8 cellular contexts compared by ENCODE assay signal in genomic region chr17:7561589-7562207, GRCh38. TPM values are rescaled to one million over a fixed set of nuclear protein-coding genes. Genes with fewer than 3 reads are reported as not detected.
DNase-seq lines count a peak whose midpoint lies in the region; ATAC-seq and TF ChIP-seq lines count a peak whose summit lies in the region.

TSS of gene SENP3 (plus strand) at chr17:7561919. CDS start at chr17:7563077, 1,158 bp downstream.

- intact Hi-C loops in naive thymus-derived CD4-positive, alpha-beta T cell (cut with micrococcal nuclease), result loop anchor here (1.0 kb wide), 22 partner anchors 9 to 309 kb away; partner anchors contain the start of genes ELP5 (in 2 of the 2), POLR2A (in 2 of the 2), EIF5A (in 1 of the 2) and FXR2 (in 1 of the 2)

- H3K27me3 Mint-ChIP-seq in activated T-helper 17 cell treated with anti-CD3 and anti-CD28 coated beads, Interleukin-2, amount 50 U/mL, for 72 hours, result no peaks in the 10 kb centered on the region
- peaks cover 0 to 2% (median 0%) of the 10 kb centered on the region in 5 donors for H3K27me3 Mint-ChIP-seq in naive thymus-derived CD4-positive, alpha-beta T cell

- peak within 1 kb of the TSS; percentile 78; the same call in 1 of the 2 replicates for H3K27ac ChIP-seq in HUES6 (ENCODE audit: low read depth, low read length)
- peak within 1 kb of the TSS; percentile 80 for H3K27ac ChIP-seq in fibroblast of lung (ENCODE audit: insufficient read depth, low read length)
- peak within 1 kb of the TSS; percentile 92 for H3K27ac ChIP-seq in naive thymus-derived CD4-positive, alpha-beta T cell (ENCODE audit: low read depth, low read length)

- CTCF ChIA-PET in naive thymus-derived CD4-positive, alpha-beta T cell (lab: Charles Lee), result interaction anchor here (0.5 to 6.1 kb wide), 26 partner anchors 8 to 279 kb away, joined by 3 to 86 read pairs (median 6); partner anchors contain the start of genes MPDU1, SOX15, TNFSF12 and TP53

- peaks cover 56% of the 10 kb centered on the region for H3K36me3 Mint-ChIP-seq in activated T-helper 17 cell treated with anti-CD3 and anti-CD28 coated beads, Interleukin-2, amount 50 U/mL, for 72 hours (ENCODE audit: low read depth)
- H3K36me3 Mint-ChIP-seq in naive thymus-derived CD4-positive, alpha-beta T cell, result peaks cover 0 to 19% (median 4%) of the 10 kb centered on the region in 5 donors
- peaks cover 73% of the 10 kb centered on the region for H3K36me3 Mint-ChIP-seq in stimulated activated effector memory CD8-positive, alpha-beta T cell treated with anti-CD3 and anti-CD28 coated beads, Interleukin-12 subunit alpha, Interleukin-12 subunit beta, amount 100 ng/mL, for 72 hours

- H3K4me2 ChIP-seq in fibroblast of lung (ENCODE audit: extremely low read depth, insufficient read depth, low read length), result peak within 1 kb of the TSS; percentile 96

- H2AFZ ChIP-seq in fibroblast of lung (ENCODE audit: low read length), result peak within 1 kb of the TSS; percentile 68

- H3K9me3 Mint-ChIP-seq in activated T-helper 17 cell treated with anti-CD3 and anti-CD28 coated beads, Interleukin-2, amount 50 U/mL, for 72 hours, result no peaks in the 10 kb centered on the region
- no peaks in the 10 kb centered on the region for H3K9me3 Mint-ChIP-seq in naive thymus-derived CD4-positive, alpha-beta T cell
- no peaks in the 10 kb centered on the region for H3K9me3 Mint-ChIP-seq in stimulated activated effector memory CD8-positive, alpha-beta T cell treated with anti-CD3 and anti-CD28 coated beads, Interleukin-12 subunit alpha, Interleukin-12 subunit beta, amount 100 ng/mL, for 72 hours

- H3K36me3 ChIP-seq in HUES6 (ENCODE audit: control insufficient read depth, insufficient read depth, low read length) (peaks cover 30% of the 10 kb centered on the region), fibroblast of lung (ENCODE audit: control insufficient read depth, insufficient read depth, low read length) (peaks cover 19% of the 10 kb centered on the region)
- peaks cover 6 to 37% (median 9%) of the 10 kb centered on the region in 3 experiments for H3K36me3 ChIP-seq in naive thymus-derived CD4-positive, alpha-beta T cell (ENCODE audit: control insufficient read depth in 2 of 3, insufficient read depth in 3 of 3, low read length in 3 of 3)

- H3K4me3 ChIP-seq in HUES6 (ENCODE audit: low read depth, low read length), result peak within 1 kb of the TSS; percentile 88
- peak within 1 kb of the TSS; percentile 82 to 87 (median 86) for H3K4me3 ChIP-seq in fibroblast of lung (replicated peaks in 1 of 4; ENCODE audit: control extremely low read depth in 1 of 4, insufficient read depth in 1 of 4, low read depth in 3 of 4, low read length in 4 of 4)
- H3K4me3 ChIP-seq in naive thymus-derived CD4-positive, alpha-beta T cell (ENCODE audit: low read length), result peak within 1 kb of the TSS; percentile 96

- POLR2A ChIA-PET in naive thymus-derived CD4-positive, alpha-beta T cell (lab: Charles Lee), result interaction anchor here (0.6 to 3.9 kb wide), 21 partner anchors 9 to 209 kb away, joined by 3 to 45 read pairs (median 8); partner anchors contain the start of genes FXR2, MPDU1, POLR2A and TMEM102

- H3K4me1 ChIP-seq in HUES6 (ENCODE audit: control insufficient read depth, insufficient read depth, low read length) (peaks cover 39% of the 10 kb centered on the region), fibroblast of lung (ENCODE audit: control insufficient read depth, extremely low read depth, insufficient read depth, low read length) (peaks cover 21% of the 10 kb centered on the region)
- H3K4me1 ChIP-seq in naive thymus-derived CD4-positive, alpha-beta T cell (ENCODE audit: control insufficient read depth in 2 of 2, insufficient read depth in 2 of 2, low read length in 2 of 2), result peaks cover 17 to 54% of the 10 kb centered on the region in 2 donors

- peak within 1 kb of the TSS; percentile 93 for H3K27ac Mint-ChIP-seq in activated T-helper 17 cell treated with anti-CD3 and anti-CD28 coated beads, Interleukin-2, amount 50 U/mL, for 72 hours
- H3K27ac Mint-ChIP-seq in naive thymus-derived CD4-positive, alpha-beta T cell, result peak within 1 kb of the TSS; percentile 90 to 100 (median 96)
- H3K27ac Mint-ChIP-seq in stimulated activated effector memory CD8-positive, alpha-beta T cell treated with anti-CD3 and anti-CD28 coated beads, Interleukin-12 subunit alpha, Interleukin-12 subunit beta, amount 100 ng/mL, for 72 hours, result peak within 1 kb of the TSS; percentile 94

- peaks cover 35% of the 10 kb centered on the region for H3K79me2 ChIP-seq in fibroblast of lung (ENCODE audit: control insufficient read depth, insufficient read depth, low read length)

- H3K27me3 ChIP-seq in HUES6 (ENCODE audit: control insufficient read depth, insufficient read depth, low read length) (no peaks in the 10 kb centered on the region), fibroblast of lung (ENCODE audit: control insufficient read depth, insufficient read depth, low read length) (no peaks in the 10 kb centered on the region)
- no peaks in the 10 kb centered on the region for H3K27me3 ChIP-seq in naive thymus-derived CD4-positive, alpha-beta T cell (ENCODE audit: control insufficient read depth in 2 of 2, insufficient read depth in 2 of 2, low read length in 2 of 2)

- TF ChIP-seq CTCF in fibroblast of lung (conservative IDR thresholded peaks at IDR 0.05 in 1 of 2, IDR thresholded peaks at IDR 0.05 in 1 of 2; ENCODE audit: low read depth in 1 of 2, low read length in 2 of 2), result no peak

- H3K9me3 ChIP-seq in HUES6 (ENCODE audit: control insufficient read depth, insufficient read depth, low read depth, low read length) (no peaks in the 10 kb centered on the region), fibroblast of lung (ENCODE audit: control insufficient read depth, insufficient read depth, low read depth, low read length) (no peaks in the 10 kb centered on the region)
- H3K9me3 ChIP-seq in naive thymus-derived CD4-positive, alpha-beta T cell (ENCODE audit: control insufficient read depth in 2 of 3, low read length in 3 of 3), result no peaks in the 10 kb centered on the region

- peaks cover 20% of the 10 kb centered on the region for H3K4me1 Mint-ChIP-seq in activated T-helper 17 cell treated with anti-CD3 and anti-CD28 coated beads, Interleukin-2, amount 50 U/mL, for 72 hours
- peaks cover 28 to 50% (median 45%) of the 10 kb centered on the region in 7 donors for H3K4me1 Mint-ChIP-seq in naive thymus-derived CD4-positive, alpha-beta T cell
- peaks cover 46% of the 10 kb centered on the region for H3K4me1 Mint-ChIP-seq in stimulated activated effector memory CD8-positive, alpha-beta T cell treated with anti-CD3 and anti-CD28 coated beads, Interleukin-12 subunit alpha, Interleukin-12 subunit beta, amount 100 ng/mL, for 72 hours

- peak; percentile 49 for ATAC-seq in GM21367 (IDR thresholded peaks at IDR 0.05; ENCODE audit: unreplicated experiment)
- ATAC-seq in activated T-helper 17 cell treated with anti-CD3 and anti-CD28 coated beads, Interleukin-2, amount 50 U/mL, for 72 hours (replicated peaks), result peak; percentile 90
- peak; percentile 90 for ATAC-seq in naive thymus-derived CD4-positive, alpha-beta T cell
- ATAC-seq in stimulated activated effector memory CD8-positive, alpha-beta T cell treated with anti-CD3 and anti-CD28 coated beads, Interleukin-12 subunit alpha, Interleukin-12 subunit beta, amount 100 ng/mL, for 72 hours, result peak; percentile 91

- H4K20me1 ChIP-seq in fibroblast of lung (ENCODE audit: control insufficient read depth, extremely low read depth, insufficient read depth, low read length), result no peaks in the 10 kb centered on the region

- H3K9ac ChIP-seq in HUES6 (ENCODE audit: low read length) (peak within 1 kb of the TSS; percentile 89), fibroblast of lung (ENCODE audit: insufficient read depth, low read length) (peak within 1 kb of the TSS; percentile 86)

- DNase-seq in COR-L47 (lab: John Stamatoyannopoulos, UW), result peak; percentile 69
- peak; percentile 91 for DNase-seq in RPMI8226
- DNase-seq in fibroblast of lung (ENCODE audit: low read depth in 2 of 2), result peak; percentile 85 to 91
- peak; percentile 86 to 97 (median 90) for DNase-seq in naive thymus-derived CD4-positive, alpha-beta T cell
- DNase-seq in stimulated activated effector memory CD8-positive, alpha-beta T cell treated with anti-CD3 and anti-CD28 coated beads, Interleukin-12 subunit alpha, Interleukin-12 subunit beta, amount 100 ng/mL, for 72 hours (ENCODE audit: low spot score in 2 of 2), result peak; percentile 92 to 95

- peak within 1 kb of the TSS; percentile 91 for H3K4me3 Mint-ChIP-seq in activated T-helper 17 cell treated with anti-CD3 and anti-CD28 coated beads, Interleukin-2, amount 50 U/mL, for 72 hours
- peak within 1 kb of the TSS; percentile 87 to 98 (median 94) for H3K4me3 Mint-ChIP-seq in naive thymus-derived CD4-positive, alpha-beta T cell
- peak within 1 kb of the TSS; percentile 90 for H3K4me3 Mint-ChIP-seq in stimulated activated effector memory CD8-positive, alpha-beta T cell treated with anti-CD3 and anti-CD28 coated beads, Interleukin-12 subunit alpha, Interleukin-12 subunit beta, amount 100 ng/mL, for 72 hours

RNA-seq across cellular contexts. Expression of gene SENP3, which starts in this region (rescaled TPM):
- 10 to 100 TPM; 28.9 to 59.3 TPM for total RNA-seq in activated T-helper 17 cell treated with anti-CD3 and anti-CD28 coated beads, Interleukin-2, amount 50 U/mL, for 72 hours
- total RNA-seq in fibroblast of lung, result 65.5 and 66.2 TPM in 2 replicates
- 67.6 and 118 TPM in 2 replicates for polyA plus RNA-seq in fibroblast of lung
- polyA plus RNA-seq in fibroblast of lung (2012), result 35.6 and 48.8 TPM in 2 replicates
- polyA minus RNA-seq in fibroblast of lung (ENCODE audit: low replicate concordance), result 76.0 and 122 TPM in 2 replicates
- total RNA-seq in naive thymus-derived CD4-positive, alpha-beta T cell, result 10 to 100 TPM; 35.0 to 43.8 (median 40.8) TPM
- 10 to 100 TPM; 13.2 to 20.6 TPM for polyA plus RNA-seq in naive thymus-derived CD4-positive, alpha-beta T cell

Comparison
In these comparisons a context has a peak if more than half of its experiments do, and no peak if none do; other contexts are left out.
1. Peak in every context shown above with its lines: DNase-seq, ATAC-seq, H3K4me3 ChIP-seq and H3K27ac ChIP-seq.